Comparison of ENCODE assay signal across 7 cellular contexts in the genomic region with DNA sequence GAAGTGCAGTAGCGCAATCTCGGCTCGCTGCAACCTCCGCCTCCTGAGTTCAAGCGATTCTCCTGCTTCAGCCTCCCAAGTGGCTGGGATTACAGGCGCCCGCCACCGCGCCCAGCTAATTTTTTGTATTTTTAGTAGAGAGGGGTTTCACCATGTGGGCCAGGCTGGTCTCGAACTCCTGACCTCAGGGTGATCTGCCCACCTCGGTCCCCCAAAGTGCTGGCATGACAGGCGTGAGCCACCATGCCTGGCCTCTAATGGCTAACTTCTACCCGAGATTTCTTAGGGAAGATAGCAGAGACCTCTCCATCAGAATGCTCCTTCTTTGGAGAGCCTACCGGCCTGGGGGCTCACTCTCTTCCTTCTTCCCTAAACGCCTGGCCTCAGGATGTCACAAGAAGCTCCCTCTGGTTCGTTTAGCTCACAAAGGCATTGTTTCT. TPM values are rescaled to one million over a fixed set of nuclear protein-coding genes. Genes with fewer than 3 reads are reported as not detected.
DNase-seq lines count a peak whose midpoint lies in the region; ATAC-seq and TF ChIP-seq lines count a peak whose summit lies in the region.
"Not testable (repeated sequence)": the region's sequence is repeated elsewhere in the genome, so short reads cannot be mapped to it uniquely, and the experiment has no call there.
"Had no signal": no experiment of that assay in that cellular context is flagged by ENCODE, and none has a peak within 500 bp of the region (broad histone marks: within the 10 kb centered on the region; RNA-seq: fewer than 3 reads in every experiment).

No MANE protein-coding gene starts in this region.

- H3F3A ChIP-seq in neural cell (ENCODE audit: insufficient read depth, low read length, poor library complexity, severe bottlenecking), result not testable (repeated sequence)

- in situ Hi-C loops in astrocyte of the spinal cord (cut with HindIII; ENCODE audit: low sequenced_read_pairs), result not testable (repeated sequence)

- H3K9ac ChIP-seq in SK-N-MC (ENCODE audit: insufficient read length), result not testable (repeated sequence)
- peak overlapping the region; percentile 73 for H3K9ac ChIP-seq in neural cell (ENCODE audit: low read length)

- not testable (repeated sequence) for DNase-seq in SK-N-MC (ENCODE audit: low read depth, low spot score); astrocyte of the spinal cord (ENCODE audit: low read depth, low spot score); heart left ventricle

- WGBS in heart left ventricle, 4 donors, result 15 to 18% (median 15%) methylated on average over 15 to 16 of the region's 16 CpGs
- 19% methylated on average over 16 of the region's 16 CpGs for WGBS in thymus

- intact Hi-C loops in heart left ventricle (cut with DNase I), result loop anchor here in 1 of 10 donors (10.0 kb wide), 1 partner anchor 179 kb away; a partner anchor contains a TSS

- peak overlapping the region; percentile 45 for H2AFZ ChIP-seq in neural cell (ENCODE audit: low read depth, low read length)

- not testable (repeated sequence) for H4K20me1 ChIP-seq in neural cell (ENCODE audit: insufficient read depth)

- TF ChIP-seq CTCF in astrocyte of the spinal cord (IDR thresholded peaks at IDR 0.05; ENCODE audit: low read depth, low read length), result not testable (repeated sequence)
- TF ChIP-seq CTCF in heart left ventricle (IDR thresholded peaks at IDR 0.05) (peak in 1 of 12 donors; percentile 1), neural cell (IDR thresholded peaks at IDR 0.05; ENCODE audit: poor library complexity, severe bottlenecking) (peak; percentile 20)

- peak; percentile 3 for TF ChIP-seq RAD21 in neural cell (conservative IDR thresholded peaks at IDR 0.05)

- not testable (repeated sequence) for ATAC-seq in heart left ventricle

- H3K4me2 ChIP-seq in neural cell (ENCODE audit: low read length), result not testable (repeated sequence)

- TF ChIP-seq POLR2A in heart left ventricle (IDR thresholded peaks at IDR 0.05), result not testable (repeated sequence)

- H3K79me2 ChIP-seq in neural cell (replicated peaks; ENCODE audit: insufficient read depth, low read length), result not testable (repeated sequence)

- H3K27ac ChIP-seq in SK-N-MC (peak overlapping the region; percentile 95), heart left ventricle (peak overlapping the region in 11 of 12 donors; percentile 38 to 90 (median 64)), neural cell (ENCODE audit: low read length) (peak overlapping the region; percentile 84)
- not testable (repeated sequence) for H3K27ac ChIP-seq in thymus (ENCODE audit: low read depth)

- H3K36me3 ChIP-seq in SK-N-MC (ENCODE audit: insufficient read depth, low read length); neural cell (ENCODE audit: insufficient read depth, low read length): not testable (repeated sequence)
- H3K36me3 ChIP-seq in heart left ventricle, result peaks cover 0 to 22% (median 16%) of the 10 kb centered on the region in 9 donors
- H3K36me3 ChIP-seq in thymus (ENCODE audit: control insufficient read depth, insufficient read depth), result peaks cover 13% of the 10 kb centered on the region

- H3K4me3 ChIP-seq in GM08714 (ENCODE audit: low read length), result peak overlapping the region; percentile 71
- H3K4me3 ChIP-seq in SK-N-MC, result peak overlapping the region; percentile 84
- peak overlapping the region; percentile 65 for H3K4me3 ChIP-seq in astrocyte of the spinal cord (ENCODE audit: low read depth, low read length)
- peak overlapping the region; percentile 13 to 91 (median 68) for H3K4me3 ChIP-seq in heart left ventricle
- H3K4me3 ChIP-seq in neural cell (ENCODE audit: low read length), result peak overlapping the region; percentile 90
- peak overlapping the region; percentile 55 for H3K4me3 ChIP-seq in thymus (ENCODE audit: low read length)

- H3K9me2 ChIP-seq in neural cell (ENCODE audit: insufficient read depth, low read length), result not testable (repeated sequence)

- H3K4me1 ChIP-seq in heart left ventricle, result peaks cover 0 to 24% (median 16%) of the 10 kb centered on the region in 12 donors
- H3K4me1 ChIP-seq in thymus (ENCODE audit: control insufficient read depth, insufficient read depth, low read length), result peaks cover 12% of the 10 kb centered on the region

- not testable (repeated sequence) for TF ChIP-seq EP300 in neural cell (conservative IDR thresholded peaks at IDR 0.05; ENCODE audit: poor library complexity, severe bottlenecking)

- not testable (repeated sequence) for H3K9me3 ChIP-seq in SK-N-MC (ENCODE audit: low read depth, low read length); heart left ventricle; neural cell (ENCODE audit: low read length); thymus (ENCODE audit: control insufficient read depth)

- H3K27me3 ChIP-seq in heart left ventricle; neural cell (ENCODE audit: insufficient read depth, low read depth, low read length); thymus (ENCODE audit: control insufficient read depth, insufficient read depth): not testable (repeated sequence)

TF ChIP-seq in neural cell, 6 proteins besides CTCF, POLR2A, EP300 and RAD21:
- peak; percentile 3 for TF ChIP-seq SMC3 (conservative IDR thresholded peaks at IDR 0.05; ENCODE audit: poor library complexity)

RNA-seq across cellular contexts. Expression of a gene that starts 1.5 kb away (rescaled TPM):
- total RNA-seq in heart left ventricle, result 10 to 100 TPM; 18.7 to 39.5 (median 27.6) TPM
- 10 to 100 TPM; 19.1 to 63.1 TPM for polyA plus RNA-seq in heart left ventricle
- polyA plus RNA-seq in neural cell, result 40.9 and 47.0 TPM in 2 replicates
- polyA minus RNA-seq in neural cell, result 25.8 and 26.6 TPM in 2 replicates
- 21.9 TPM for polyA plus RNA-seq in thymus

RNA-seq across cellular contexts. Expression of a gene that starts 14.7 kb away (rescaled TPM):
- not detected for total RNA-seq in heart left ventricle
- polyA plus RNA-seq in heart left ventricle (under 1 TPM in 1 of 2 donors, not detected in 1; 0.07 TPM), neural cell (0.09 and 0.46 TPM in 2 replicates), thymus (1.7 TPM)
- polyA minus RNA-seq in neural cell, result 0.49 TPM in 1 of 2 replicates, not detected in the other
- total RNA-seq: left ventricle myocardium superior had no signal

RNA-seq across cellular contexts. Expression of a gene that starts 33.4 kb away (rescaled TPM):
- 10 to 100 TPM in 8 of 9 donors, 1 to 10 TPM in 1; 9.0 to 22.1 (median 14.8) TPM for total RNA-seq in heart left ventricle
- polyA plus RNA-seq in heart left ventricle (10 to 100 TPM; 12.9 to 15.2 TPM), neural cell (102 and 121 TPM in 2 replicates), thymus (60.1 TPM)
- 114 and 128 TPM in 2 replicates for polyA minus RNA-seq in neural cell

RNA-seq across cellular contexts. Expression of a gene that starts 36.6 kb away (rescaled TPM):
- total RNA-seq in heart left ventricle, result 100 to 1,000 TPM; 120 to 306 (median 146) TPM
- polyA plus RNA-seq in heart left ventricle (100 to 1,000 TPM in 1 of 2 donors, 10 to 100 TPM in 1; 35.2 to 149 TPM), neural cell (120 and 128 TPM in 2 replicates), thymus (46.8 TPM)
- polyA minus RNA-seq in neural cell, result 147 and 157 TPM in 2 replicates

RNA-seq across cellular contexts. Expression of a gene that starts 37.7 kb away (rescaled TPM):
- 1 to 10 TPM in 8 of 9 donors, under 1 TPM in 1; 0.99 to 4.3 (median 2.3) TPM for total RNA-seq in heart left ventricle
- 1 to 10 TPM; 2.2 to 2.8 TPM for polyA plus RNA-seq in heart left ventricle
- 19.2 and 21.4 TPM in 2 replicates for polyA plus RNA-seq in neural cell
- 28.8 and 36.3 TPM in 2 replicates for polyA minus RNA-seq in neural cell
- 2.6 TPM for polyA plus RNA-seq in thymus
